17 cellular contexts compared by ENCODE assay signal in the genomic region with DNA sequence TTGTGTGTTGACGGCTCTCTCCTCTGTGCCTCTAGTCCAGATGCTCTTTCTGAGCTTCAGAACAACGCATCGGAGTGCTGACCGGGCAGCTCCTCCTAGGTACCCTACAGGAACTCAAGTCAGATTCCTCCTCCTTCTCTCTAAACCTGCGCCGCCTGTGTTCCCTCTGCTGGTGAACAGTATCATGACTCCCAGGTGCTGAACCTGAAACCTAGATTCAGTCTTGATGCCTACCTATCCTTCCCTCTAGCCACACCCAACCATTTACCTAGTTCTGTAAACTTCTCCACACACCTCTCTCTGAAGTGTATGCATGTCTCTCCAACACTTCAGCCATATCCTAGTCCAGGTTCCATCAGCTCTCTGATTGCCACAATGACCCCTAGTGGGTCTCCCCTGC.
DNase-seq lines count a peak whose midpoint lies in the region; ATAC-seq, FAIRE-seq and TF ChIP-seq lines count a peak whose summit lies in the region.
"Had no signal": no experiment of that assay in that cellular context is flagged by ENCODE, and none has a peak within 500 bp of the region (broad histone marks: within the 10 kb centered on the region; RNA-seq: fewer than 3 reads in every experiment).

No MANE protein-coding gene starts in this region.

- H3K4me1 ChIP-seq in HCT116 (ENCODE audit: control insufficient read depth in 1 of 2, insufficient read depth in 2 of 2, low read length in 2 of 2) (no peaks in the 10 kb centered on the region), H1 (replicated peaks in 1 of 4; ENCODE audit: control insufficient read depth in 3 of 4, insufficient read depth in 4 of 4, low read length in 3 of 4) (0 out of 7 replicates have a peak, but pooled peaks cover 0 to 5% (median 0%) of the 10 kb centered on the region in 4 experiments), small intestine (ENCODE audit: control insufficient read depth in 2 of 2, insufficient read depth in 1 of 2, low read depth in 1 of 2, low read length in 1 of 2) (peaks cover 0 to 3% of the 10 kb centered on the region in 2 donors)

- POLR2A ChIA-PET in HCT116 (lab: Charles Lee) (no interaction called here), H1 (lab: Charles Lee; ENCODE audit: partially characterized antibody) (no interaction called here)

- H2BK20ac ChIP-seq in H1 (ENCODE audit: low read length): no peak overlapping the region

- H3K4me3 ChIP-seq in HCT116 (replicated peaks in 1 of 2; ENCODE audit: low read depth in 1 of 2, low read length in 2 of 2): no peak overlapping the region
- H3K4me3 ChIP-seq in H1 (ENCODE audit: extremely low read depth in 1 of 4, insufficient read depth in 2 of 4, low read depth in 3 of 4, low read length in 4 of 4): no peak overlapping the region
- H3K4me3 ChIP-seq in small intestine (ENCODE audit: low read depth in 1 of 2, low read length in 2 of 2): no peak overlapping the region
- H3K4me3 ChIP-seq: SK-N-MC had no signal

- H3K27me3 ChIP-seq in HCT116 (ENCODE audit: insufficient read depth, low read length) (no peaks in the 10 kb centered on the region), H1 (replicated peaks in 1 of 4; ENCODE audit: control insufficient read depth in 3 of 4, extremely low read depth in 1 of 4, insufficient read depth in 3 of 4, low read length in 3 of 4) (no peaks in the 10 kb centered on the region), small intestine (ENCODE audit: control insufficient read depth in 2 of 2, insufficient read depth in 2 of 2, low read length in 2 of 2) (no peaks in the 10 kb centered on the region)

- FAIRE-seq in H1 (lab: Jason Lieb, UNC): peak; percentile 69
- FAIRE-seq in small intestine (lab: Jason Lieb, UNC): no peak
- FAIRE-seq: D721Med, HTR-8/SVneo had no signal

- no peaks in the 10 kb centered on the region for H3K36me3 ChIP-seq in HCT116 (ENCODE audit: control insufficient read depth in 1 of 2, insufficient read depth in 2 of 2, low read length in 2 of 2)
- no peaks in the 10 kb centered on the region for H3K36me3 ChIP-seq in H1 (ENCODE audit: control insufficient read depth in 2 of 4, insufficient read depth in 4 of 4, low read length in 3 of 4)
- H3K36me3 ChIP-seq in small intestine (ENCODE audit: control insufficient read depth in 2 of 2, insufficient read depth in 2 of 2, low read length in 2 of 2): no peaks in the 10 kb centered on the region

- no peak overlapping the region for H3K9ac ChIP-seq in HCT116 (ENCODE audit: low read length)
- H3K9ac ChIP-seq in H1 (replicated peaks in 1 of 4; ENCODE audit: extremely low read depth in 1 of 4, low read depth in 3 of 4, low read length in 3 of 4): no peak overlapping the region

- H2BK12ac ChIP-seq in H1 (ENCODE audit: low read depth, low read length): no peak overlapping the region

- H3K9me3 ChIP-seq in HCT116 (ENCODE audit: control insufficient read depth in 1 of 2, insufficient read depth in 1 of 2, low read depth in 1 of 2, low read length in 2 of 2) (no peaks in the 10 kb centered on the region), H1 (ENCODE audit: insufficient read depth in 2 of 2, low read depth in 1 of 2, low read length in 1 of 2) (no peaks in the 10 kb centered on the region), small intestine (ENCODE audit: control insufficient read depth, low read depth) (no peaks in the 10 kb centered on the region)

- ATAC-seq in HCT116 (peak; percentile 60; the same call in 1 of the 2 replicates), GM21576 (IDR thresholded peaks at IDR 0.05; ENCODE audit: unreplicated experiment) (no peak)
- ATAC-seq: CD8-positive, alpha-beta T cell had no signal

- H4K91ac ChIP-seq in H1 (replicated peaks; ENCODE audit: insufficient read length, low read length): no peak overlapping the region

- H3K79me2 ChIP-seq in HCT116 (ENCODE audit: insufficient read depth, low read length): no peaks in the 10 kb centered on the region
- H3K79me2 ChIP-seq in H1 (ENCODE audit: control insufficient read depth in 1 of 2, insufficient read depth in 2 of 2, low read length in 2 of 2): no peaks in the 10 kb centered on the region

- BruUV-seq in HCT116 (replicated peaks; lab: Mats Ljungman, UMichigan): no TSS peak

- no peak overlapping the region for H2BK5ac ChIP-seq in H1 (ENCODE audit: low read depth, low read length)

- H2BK120ac ChIP-seq in H1 (replicated peaks; ENCODE audit: low read depth, low read length): no peak overlapping the region

- H3K27ac Mint-ChIP-seq in endothelial cell (ENCODE audit: unreplicated experiment): no peak overlapping the region
- H3K27ac Mint-ChIP-seq: B cell; CD8-positive, alpha-beta T cell had no signal

- peaks cover 2% of the 10 kb centered on the region for H3K27me3 Mint-ChIP-seq in endothelial cell (ENCODE audit: unreplicated experiment)
- H3K27me3 Mint-ChIP-seq: B cell had no signal

- no peak overlapping the region for H3K23ac ChIP-seq in H1 (ENCODE audit: insufficient read length)

- DNase-seq in HCT116 (ENCODE audit: low read depth, low spot score) (no peak), H1 (ENCODE audit: low read depth in 1 of 2, low spot score in 2 of 2) (no peak), iPS-NIHi7 (ENCODE audit: extremely low spot score) (peak; percentile 60), small intestine (peak; percentile 50), endothelial cell (ENCODE audit: low spot score) (no peak)
- DNase-seq in activated CD4-positive, CD25-positive, alpha-beta regulatory T cell (lab: John Stamatoyannopoulos, UW): no peak
- DNase-seq: CD8-positive, alpha-beta T cell; HCEC 1CT; NCI-H226; NCI-H69; NK-92 treated with Interleukin-12 subunit alpha and Interleukin-12 subunit beta, amount 100 ng/mL, for 24 hours; OCI-M1 had no signal

- no peak for TF ChIP-seq CTCF in HCT116 (IDR thresholded peaks at IDR 0.05 in 2 of 3, conservative IDR thresholded peaks at IDR 0.05 in 1 of 3; ENCODE audit: borderline replicate concordance in 1 of 3, insufficient read depth in 1 of 3, low read depth in 2 of 3, low read length in 2 of 3)
- peak; percentile 46 to 63 (median 50) for TF ChIP-seq CTCF in H1 (IDR thresholded peaks at IDR 0.05; ENCODE audit: control extremely low read depth in 1 of 3, insufficient read depth in 1 of 3, low read depth in 1 of 3, low read length in 3 of 3)
- no peak for TF ChIP-seq CTCF in endothelial cell (IDR thresholded peaks at IDR 0.05; ENCODE audit: unreplicated experiment)

- no peak overlapping the region for H3K27ac ChIP-seq in HCT116 (ENCODE audit: low read depth, low read length)
- H3K27ac ChIP-seq in H1 (ENCODE audit: low read depth, low read length): no peak overlapping the region
- H3K27ac ChIP-seq in small intestine (ENCODE audit: low read depth in 1 of 2, low read length in 1 of 2): no peak overlapping the region
- H3K27ac ChIP-seq: SK-N-MC had no signal

- H3K4ac ChIP-seq in H1 (replicated peaks; ENCODE audit: insufficient read length, low read depth, low read length): no peak overlapping the region

- no peak overlapping the region for H4K8ac ChIP-seq in H1 (ENCODE audit: extremely low read depth, insufficient read depth, low read length)

- H3K23me2 ChIP-seq in H1 (ENCODE audit: low read depth, low read length): no peaks in the 10 kb centered on the region

- H3K79me1 ChIP-seq in H1 (ENCODE audit: low read depth, low read length): no peaks in the 10 kb centered on the region

- RAD21 ChIA-PET in HCT116 (lab: Charles Lee; ENCODE audit: low non-redundant PET in 1 of 2, low total read pairs in 2 of 2, uncharacterized antibody in 2 of 2, unreplicated experiment in 2 of 2): no interaction called here

- H2AFZ ChIP-seq in HCT116 (ENCODE audit: low read depth, low read length, poor library complexity, severe bottlenecking) (no peak overlapping the region), H1 (ENCODE audit: low read length) (no peak overlapping the region)

- no peaks in the 10 kb centered on the region for H3K9me3 Mint-ChIP-seq in endothelial cell (ENCODE audit: unreplicated experiment)

- no peak overlapping the region for H3K18ac ChIP-seq in H1 (ENCODE audit: extremely low read depth, low read length)

- H2BK15ac ChIP-seq in H1 (ENCODE audit: low read length): no peak overlapping the region

- no peak overlapping the region for H3K56ac ChIP-seq in H1 (replicated peaks; ENCODE audit: insufficient read length, low read depth, low read length)

- peaks cover 11% of the 10 kb centered on the region for H3K36me3 Mint-ChIP-seq in endothelial cell (ENCODE audit: low read depth, unreplicated experiment)
- H3K36me3 Mint-ChIP-seq: CD8-positive, alpha-beta T cell had no signal

- no peak for TF ChIP-seq EP300 in H1 (IDR thresholded peaks at IDR 0.05; ENCODE audit: borderline replicate concordance in 1 of 2, low read depth in 2 of 2, low read length in 2 of 2)

- no peak for TF ChIP-seq POLR2A in HCT116 (IDR thresholded peaks at IDR 0.05; ENCODE audit: borderline replicate concordance, extremely low read depth, insufficient read depth, insufficient read length)
- no peak for TF ChIP-seq POLR2A in H1 (IDR thresholded peaks at IDR 0.05; ENCODE audit: control extremely low read depth in 1 of 2, low read depth in 2 of 2, low read length in 2 of 2)

- 90% methylated on average over 6 of the region's 6 CpGs; no CpG with 5 or more reads in 1 of the 2 experiments for WGBS in H1 (ENCODE audit: extremely low coverage in 1 of 2, insufficient coverage in 1 of 2, insufficient read length in 1 of 2, insufficient replicate concordance in 2 of 2, low coverage in 1 of 2, low lambda C conversion rate in 2 of 2, missing lambda C conversion rate in 1 of 2), 2 experiments
- WGBS in small intestine, 3 donors: 92 to 96% (median 94%) methylated on average over 6 of the region's 6 CpGs

- H4K20me1 ChIP-seq in HCT116 (ENCODE audit: insufficient read depth) (no peaks in the 10 kb centered on the region), H1 (replicated peaks in 1 of 2; ENCODE audit: control insufficient read depth in 1 of 2, insufficient read depth in 2 of 2, low read length in 2 of 2) (no peaks in the 10 kb centered on the region)

- H4K5ac ChIP-seq in H1 (ENCODE audit: insufficient read length, low read depth, low read length): no peak overlapping the region

- no peak overlapping the region for H3K4me2 ChIP-seq in HCT116 (ENCODE audit: low read length)
- no peak overlapping the region for H3K4me2 ChIP-seq in H1 (ENCODE audit: insufficient read depth in 1 of 2, low read depth in 2 of 2, low read length in 2 of 2)

- no peaks in the 10 kb centered on the region for H3K4me1 Mint-ChIP-seq in endothelial cell (ENCODE audit: unreplicated experiment)
- H3K4me1 Mint-ChIP-seq: B cell had no signal

- H3K14ac ChIP-seq in H1 (ENCODE audit: insufficient read length): no peak overlapping the region

- CTCF ChIA-PET in HCT116 (lab: Charles Lee) (no interaction called here), H1 (lab: Charles Lee; ENCODE audit: partially characterized antibody) (interaction anchor here (0.6 to 2.1 kb wide), 11 partner anchors 8 to 815 kb away, joined by 3 to 6 read pairs (median 3); no protein-coding TSS in a partner anchor)

- no peak overlapping the region for H3K4me3 Mint-ChIP-seq in endothelial cell (ENCODE audit: unreplicated experiment)
- H3K4me3 Mint-ChIP-seq: B cell; CD8-positive, alpha-beta T cell had no signal

- intact Hi-C loops in HCT116 (cut with micrococcal nuclease): no loop called here

- TF ChIP-seq RAD21 in HCT116 (IDR thresholded peaks at IDR 0.05; ENCODE audit: low read depth) (no peak), H1 (IDR thresholded peaks at IDR 0.05 in 1 of 2, conservative IDR thresholded peaks at IDR 0.05 in 1 of 2; ENCODE audit: low read depth in 2 of 2, low read length in 2 of 2) (peak; percentile 65 to 70)

- no peaks in the 10 kb centered on the region for H3K9me2 ChIP-seq in HCT116 (ENCODE audit: insufficient read depth)

- H2AK5ac ChIP-seq in H1 (ENCODE audit: low read depth, low read length): no peak overlapping the region

Comparison
In these comparisons a context has a peak if more than half of its experiments do, and no peak if none do; other contexts are left out.
1. DNase-seq: peak in iPS-NIHi7 (single experiment) and small intestine (single experiment); none in HCT116 (single experiment), H1 (0 of 2), endothelial cell (single experiment) and activated CD4-positive, CD25-positive, alpha-beta regulatory T cell (0 of 4).
2. CTCF ChIP-seq: peak in H1 (3 of 3); none in HCT116 (0 of 3) and endothelial cell (single experiment).
3. Of the 16 proteins assayed by ChIP-seq in both H1 and HCT116: peak only in H1: CTCF and RAD21; only in HCT116: none; in both: none; in neither: 14.